Comparison of ENCODE assay signal across 8 cellular contexts in the genomic region with DNA sequence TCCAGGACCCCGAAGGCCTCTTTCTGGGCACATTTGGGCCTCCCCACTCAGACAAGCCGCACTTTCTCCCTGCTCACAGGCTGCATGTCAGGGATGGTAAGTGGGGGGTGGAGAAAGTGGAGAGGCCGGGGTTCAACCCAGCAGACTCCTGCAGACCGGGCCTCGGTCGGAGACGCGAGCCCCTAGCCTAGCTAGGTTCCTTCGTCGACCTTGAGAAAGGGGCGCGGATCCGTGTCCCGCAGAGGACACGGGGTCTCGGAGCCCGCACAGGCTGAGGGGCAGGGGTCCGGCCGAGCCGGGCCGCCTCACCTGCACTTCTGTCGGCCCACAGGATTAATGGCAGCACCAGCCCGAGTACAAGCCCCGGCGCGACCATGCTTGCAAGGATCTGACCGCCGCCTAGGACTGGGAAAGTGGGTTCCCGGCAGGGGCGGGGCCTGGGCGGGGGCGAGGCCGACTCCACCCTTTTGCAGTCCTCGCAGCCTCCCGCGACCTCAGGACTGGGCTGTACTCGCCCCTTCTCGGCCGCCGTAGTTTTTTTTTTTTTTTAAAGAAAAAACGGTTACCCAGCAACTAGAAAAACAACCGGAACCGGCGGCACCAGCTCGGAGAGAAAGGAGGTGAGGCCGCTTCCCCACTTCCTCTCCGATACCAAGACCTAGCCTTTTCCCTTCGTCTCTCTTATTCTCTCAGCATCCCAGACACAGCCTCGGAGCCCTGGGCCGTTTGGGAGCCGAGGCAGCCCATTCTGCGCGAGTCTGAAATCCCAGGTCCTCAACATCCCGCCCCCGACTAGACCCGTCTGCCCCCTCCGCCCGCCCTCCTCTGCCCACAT. TPM values are rescaled to one million over a fixed set of nuclear protein-coding genes. Genes with fewer than 3 reads are reported as not detected.
A peak's percentile ranks its signal among the peaks of the same experiment; 100 is the strongest.
DNase-seq lines count a peak whose midpoint lies in the region; ATAC-seq, FAIRE-seq and TF ChIP-seq lines count a peak whose summit lies in the region.

A gene with protein sequence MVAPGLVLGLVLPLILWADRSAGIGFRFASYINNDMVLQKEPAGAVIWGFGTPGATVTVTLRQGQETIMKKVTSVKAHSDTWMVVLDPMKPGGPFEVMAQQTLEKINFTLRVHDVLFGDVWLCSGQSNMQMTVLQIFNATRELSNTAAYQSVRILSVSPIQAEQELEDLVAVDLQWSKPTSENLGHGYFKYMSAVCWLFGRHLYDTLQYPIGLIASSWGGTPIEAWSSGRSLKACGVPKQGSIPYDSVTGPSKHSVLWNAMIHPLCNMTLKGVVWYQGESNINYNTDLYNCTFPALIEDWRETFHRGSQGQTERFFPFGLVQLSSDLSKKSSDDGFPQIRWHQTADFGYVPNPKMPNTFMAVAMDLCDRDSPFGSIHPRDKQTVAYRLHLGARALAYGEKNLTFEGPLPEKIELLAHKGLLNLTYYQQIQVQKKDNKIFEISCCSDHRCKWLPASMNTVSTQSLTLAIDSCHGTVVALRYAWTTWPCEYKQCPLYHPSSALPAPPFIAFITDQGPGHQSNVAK (minus strand): TSS at position 407 of the 835 bp plus-strand sequence. CDS start 31 bp downstream, at position 376.
A gene (plus strand): TSS at position 572 of the 835 bp plus-strand sequence. CDS start 1,361 bp downstream, outside the sequence.

- no peak within 1 kb of the TSS for H2BK20ac ChIP-seq in H1 (ENCODE audit: low read length)

- no peaks in the 10 kb centered on the region for H3K36me3 ChIP-seq in CD8-positive, alpha-beta T cell (ENCODE audit: insufficient read depth, low read length)
- no peaks in the 10 kb centered on the region; a peak in 1 of 8 replicates for H3K36me3 ChIP-seq in H1 (ENCODE audit: control insufficient read depth in 2 of 4, insufficient read depth in 4 of 4, low read length in 3 of 4)

- no peaks in the 10 kb centered on the region for H3K79me2 ChIP-seq in H1 (ENCODE audit: control insufficient read depth in 1 of 2, insufficient read depth in 2 of 2, low read length in 2 of 2)

- no peaks in the 10 kb centered on the region for H4K20me1 ChIP-seq in H1 (replicated peaks in 1 of 2; ENCODE audit: control insufficient read depth in 1 of 2, insufficient read depth in 2 of 2, low read length in 2 of 2)

- H3K4ac ChIP-seq in H1 (replicated peaks; ENCODE audit: insufficient read length, low read depth, low read length): no peak within 1 kb of the TSS

- H3K4me1 ChIP-seq in CD8-positive, alpha-beta T cell (ENCODE audit: insufficient read depth, low read length): peaks cover 43% of the 10 kb centered on the region
- no peaks in the 10 kb centered on the region; a peak in 1 of 7 replicates for H3K4me1 ChIP-seq in H1 (replicated peaks in 1 of 4; ENCODE audit: control insufficient read depth in 3 of 4, insufficient read depth in 4 of 4, low read length in 3 of 4)

- peak; percentile 77 for ATAC-seq in CD8-positive, alpha-beta T cell
- ATAC-seq in GM19452 (IDR thresholded peaks at IDR 0.05; ENCODE audit: unreplicated experiment): peak; percentile 86
- ATAC-seq in activated CD8-positive, alpha-beta memory T cell treated with anti-CD3 and anti-CD28 coated beads, Interleukin-2, amount 10 ng/mL, durations not matched to agents 7 days and 5 days: peak; percentile 95

- no peak within 1 kb of the TSS for H4K91ac ChIP-seq in H1 (replicated peaks; ENCODE audit: insufficient read length, low read length)

- H3K9ac ChIP-seq in H1 (replicated peaks in 1 of 4; ENCODE audit: extremely low read depth in 1 of 4, low read depth in 3 of 4, low read length in 3 of 4): peak within 1 kb of the TSS; percentile 46 to 80 (median 66)

- CTCF ChIA-PET in CD8-positive, alpha-beta T cell (lab: Charles Lee): interaction anchor here (0.8 to 6.6 kb wide), 7 partner anchors 67 to 164 kb away, joined by 3 to 174 read pairs (median 5); a partner anchor contains a TSS
- CTCF ChIA-PET in activated CD8-positive, alpha-beta memory T cell treated with anti-CD3 and anti-CD28 coated beads, Interleukin-2, amount 10 ng/mL, durations not matched to agents 7 days and 5 days (lab: Charles Lee): interaction anchor here (0.6 to 6.6 kb wide), 13 partner anchors 10 to 258 kb away, joined by 3 to 78 read pairs (median 6); a partner anchor contains a TSS
- CTCF ChIA-PET in H1 (lab: Charles Lee; ENCODE audit: partially characterized antibody): interaction anchor here (0.6 to 3.2 kb wide), 11 partner anchors 10 to 272 kb away, joined by 3 to 20 read pairs (median 4); a partner anchor contains a TSS

- peaks cover 31% of the 10 kb centered on the region for H3K4me1 Mint-ChIP-seq in CD8-positive, alpha-beta T cell (ENCODE audit: low read depth)
- H3K4me1 Mint-ChIP-seq in activated CD8-positive, alpha-beta memory T cell treated with anti-CD3 and anti-CD28 coated beads, Interleukin-2, amount 10 ng/mL, durations not matched to agents 7 days and 5 days: peaks cover 37% of the 10 kb centered on the region

- H3K14ac ChIP-seq in H1 (ENCODE audit: insufficient read length): no peak within 1 kb of the TSS

- FAIRE-seq in H1 (lab: Jason Lieb, UNC): no peak

- no peak within 1 kb of the TSS; the same call in 1 of the 2 replicates for H2AK5ac ChIP-seq in H1 (ENCODE audit: low read depth, low read length)

- intact Hi-C loops in CD8-positive, alpha-beta T cell (cut with DNase I, micrococcal nuclease): loop anchor here (1.0 to 5.0 kb wide), 10 partner anchors 51 to 1539 kb away; a partner anchor contains a TSS

- POLR2A ChIA-PET in CD8-positive, alpha-beta T cell (lab: Charles Lee): interaction anchor here (0.8 to 2.1 kb wide), 7 partner anchors 68 to 164 kb away, joined by 3 to 14 read pairs (median 4); no protein-coding TSS in a partner anchor
- POLR2A ChIA-PET in H1 (lab: Charles Lee; ENCODE audit: partially characterized antibody): interaction anchor here (0.5 to 1.7 kb wide), 17 partner anchors 10 to 192 kb away, joined by 3 to 7 read pairs (median 3); a partner anchor contains a TSS

- peak within 1 kb of the TSS; percentile 62 for H4K5ac ChIP-seq in H1 (ENCODE audit: insufficient read length, low read depth, low read length)

- H2BK12ac ChIP-seq in H1 (ENCODE audit: low read depth, low read length): no peak within 1 kb of the TSS

- H3K27me3 Mint-ChIP-seq in CD8-positive, alpha-beta T cell (ENCODE audit: low read depth): no peaks in the 10 kb centered on the region
- H3K27me3 Mint-ChIP-seq in activated CD8-positive, alpha-beta memory T cell treated with anti-CD3 and anti-CD28 coated beads, Interleukin-2, amount 10 ng/mL, durations not matched to agents 7 days and 5 days: no peaks in the 10 kb centered on the region

- H3K4me2 ChIP-seq in H1 (ENCODE audit: insufficient read depth in 1 of 2, low read depth in 2 of 2, low read length in 2 of 2): peak within 1 kb of the TSS; percentile 90 to 91

- no peak for TF ChIP-seq CTCF in CD8-positive, alpha-beta T cell (IDR thresholded peaks at IDR 0.05)
- TF ChIP-seq CTCF in H1 (IDR thresholded peaks at IDR 0.05; ENCODE audit: control extremely low read depth in 1 of 3, insufficient read depth in 1 of 3, low read depth in 1 of 3, low read length in 3 of 3): no peak

- peak within 1 kb of the TSS; percentile 89 for H3K4me3 Mint-ChIP-seq in CD8-positive, alpha-beta T cell
- peak within 1 kb of the TSS; percentile 84 for H3K4me3 Mint-ChIP-seq in activated CD8-positive, alpha-beta memory T cell treated with anti-CD3 and anti-CD28 coated beads, Interleukin-2, amount 10 ng/mL, durations not matched to agents 7 days and 5 days

- H3K56ac ChIP-seq in H1 (replicated peaks; ENCODE audit: insufficient read length, low read depth, low read length): no peak within 1 kb of the TSS

- peak within 1 kb of the TSS; percentile 93 for H2AFZ ChIP-seq in H1 (ENCODE audit: low read length)

- no peak within 1 kb of the TSS for H3K23ac ChIP-seq in H1 (ENCODE audit: insufficient read length)

- no peaks in the 10 kb centered on the region for H3K36me3 Mint-ChIP-seq in CD8-positive, alpha-beta T cell
- H3K36me3 Mint-ChIP-seq in activated CD8-positive, alpha-beta memory T cell treated with anti-CD3 and anti-CD28 coated beads, Interleukin-2, amount 10 ng/mL, durations not matched to agents 7 days and 5 days: peaks cover 1% of the 10 kb centered on the region

- peak; percentile 65 to 88 (median 78) for DNase-seq in CD8-positive, alpha-beta T cell
- DNase-seq in HK-2 (ENCODE audit: unreplicated experiment) (peak; percentile 85), NOMO-1 treated with DMSO at 0.1 percent for 48 hours (lab: John Stamatoyannopoulos, UW; ENCODE audit: unreplicated experiment) (peak; percentile 93), H1 (ENCODE audit: low read depth in 1 of 2, low spot score in 2 of 2) (peak; percentile 86 to 96), medulla oblongata (ENCODE audit: extremely low spot score) (peak; percentile 87)
- DNase-seq in activated CD8-positive, alpha-beta memory T cell treated with anti-CD3 and anti-CD28 coated beads, Interleukin-2, amount 10 ng/mL, durations not matched to agents 7 days and 5 days: peak; percentile 93
- peak; percentile 80 to 84 (median 82) for DNase-seq in stimulated activated CD4-positive, alpha-beta T cell treated with anti-CD3 and anti-CD28 coated beads, TNF-alpha, amount 100 ng/mL, for 48 hours (ENCODE audit: low read depth in 3 of 3)

- H3K79me1 ChIP-seq in H1 (ENCODE audit: low read depth, low read length): no peaks in the 10 kb centered on the region; the same call in 1 of the 2 replicates

- TF ChIP-seq RAD21 in H1 (IDR thresholded peaks at IDR 0.05 in 1 of 2, conservative IDR thresholded peaks at IDR 0.05 in 1 of 2; ENCODE audit: low read depth in 2 of 2, low read length in 2 of 2): no peak

- H3K27ac ChIP-seq in CD8-positive, alpha-beta T cell (ENCODE audit: low read depth, low read length): peak within 1 kb of the TSS; percentile 77
- H3K27ac ChIP-seq in H1 (ENCODE audit: low read depth, low read length): no peak within 1 kb of the TSS

- peak in 1 of 2 experiments; percentile 80; a peak in 2 of 3 replicates for TF ChIP-seq POLR2A in H1 (IDR thresholded peaks at IDR 0.05; ENCODE audit: control extremely low read depth in 1 of 2, low read depth in 2 of 2, low read length in 2 of 2)

- peak within 1 kb of the TSS; percentile 31; the same call in 1 of the 2 replicates for H4K8ac ChIP-seq in H1 (ENCODE audit: extremely low read depth, insufficient read depth, low read length)

- peak in 1 of 2 experiments; percentile 82; a peak in 1 of 3 replicates for TF ChIP-seq EP300 in H1 (IDR thresholded peaks at IDR 0.05; ENCODE audit: borderline replicate concordance in 1 of 2, low read depth in 2 of 2, low read length in 2 of 2)

- no peaks in the 10 kb centered on the region for H3K9me3 Mint-ChIP-seq in CD8-positive, alpha-beta T cell
- no peaks in the 10 kb centered on the region for H3K9me3 Mint-ChIP-seq in activated CD8-positive, alpha-beta memory T cell treated with anti-CD3 and anti-CD28 coated beads, Interleukin-2, amount 10 ng/mL, durations not matched to agents 7 days and 5 days (ENCODE audit: low read depth)

- 5% methylated on average over 14 of the region's 58 CpGs; no CpG with 5 or more reads in 1 of the 2 experiments for WGBS in H1 (ENCODE audit: extremely low coverage in 1 of 2, insufficient coverage in 1 of 2, insufficient read length in 1 of 2, insufficient replicate concordance in 2 of 2, low coverage in 1 of 2, low lambda C conversion rate in 2 of 2, missing lambda C conversion rate in 1 of 2), 2 experiments

- no peaks in the 10 kb centered on the region for H3K27me3 ChIP-seq in CD8-positive, alpha-beta T cell (ENCODE audit: insufficient read depth, low read length)
- peaks cover 0 to 15% (median 5%) of the 10 kb centered on the region in 4 experiments; a peak in 6 of 7 replicates for H3K27me3 ChIP-seq in H1 (replicated peaks in 1 of 4; ENCODE audit: control insufficient read depth in 3 of 4, extremely low read depth in 1 of 4, insufficient read depth in 3 of 4, low read length in 3 of 4)

- no peak within 1 kb of the TSS for H2BK120ac ChIP-seq in H1 (replicated peaks; ENCODE audit: low read depth, low read length)

- peak within 1 kb of the TSS; percentile 96 for H3K27ac Mint-ChIP-seq in CD8-positive, alpha-beta T cell
- peak within 1 kb of the TSS; percentile 89 for H3K27ac Mint-ChIP-seq in activated CD8-positive, alpha-beta memory T cell treated with anti-CD3 and anti-CD28 coated beads, Interleukin-2, amount 10 ng/mL, durations not matched to agents 7 days and 5 days

- H3K4me3 ChIP-seq in CD8-positive, alpha-beta T cell (ENCODE audit: low read depth, low read length): peak within 1 kb of the TSS; percentile 69
- H3K4me3 ChIP-seq in H1 (ENCODE audit: extremely low read depth in 1 of 4, insufficient read depth in 2 of 4, low read depth in 3 of 4, low read length in 4 of 4): peak within 1 kb of the TSS; percentile 71 to 90 (median 79)

- no peaks in the 10 kb centered on the region for H3K9me3 ChIP-seq in CD8-positive, alpha-beta T cell (ENCODE audit: low read length)
- H3K9me3 ChIP-seq in H1 (ENCODE audit: insufficient read depth in 2 of 2, low read depth in 1 of 2, low read length in 1 of 2): no peaks in the 10 kb centered on the region

- H2BK15ac ChIP-seq in H1 (ENCODE audit: low read length): no peak within 1 kb of the TSS

- H3K18ac ChIP-seq in H1 (ENCODE audit: extremely low read depth, low read length): peak within 1 kb of the TSS; percentile 71; the same call in 1 of the 2 replicates

- H2BK5ac ChIP-seq in H1 (ENCODE audit: low read depth, low read length): no peak within 1 kb of the TSS; the same call in 1 of the 2 replicates

- H3K23me2 ChIP-seq in H1 (ENCODE audit: low read depth, low read length): peaks cover 7% of the 10 kb centered on the region; the same call in 1 of the 2 replicates

RNA-seq across cellular contexts. Expression of the first gene that starts in this region (rescaled TPM):
- total RNA-seq in CD8-positive, alpha-beta T cell: 1 to 10 TPM; 2.4 to 3.2 TPM
- total RNA-seq in activated CD8-positive, alpha-beta memory T cell treated with anti-CD3 and anti-CD28 coated beads, Interleukin-2, amount 10 ng/mL, durations not matched to agents 7 days and 5 days: 1 to 10 TPM; 3.8 to 4.1 TPM
- total RNA-seq in H1 (2021; fragmentation: NEBNext Ultra II Directional; extraction: Animal tissue kit (Norgen Biotek cat#: 25700)): 1.7 and 2.3 TPM in 2 replicates
- 1.9 and 3.7 TPM in 2 replicates for polyA plus RNA-seq in H1 (2011; rRNA removed)
- polyA plus RNA-seq in H1 (2011; cell fraction: cytosol; rRNA removed): 3.5 TPM
- polyA plus RNA-seq in H1 (2011; cell fraction: nucleus; rRNA removed): 4.7 TPM
- polyA plus RNA-seq in H1 (2012, experiment 1 of 2): 1.7 to 3.0 TPM (median 2.9 TPM) in 4 replicates
- polyA plus RNA-seq in H1 (2012, experiment 2 of 2): 0.42 TPM
- 3.6 TPM for polyA plus RNA-seq in H1 (2013, experiment 1 of 2)
- polyA plus RNA-seq in H1 (2013, experiment 2 of 2): 3.7 TPM
- 2.6 and 4.5 TPM in 2 replicates for polyA minus RNA-seq in H1 (2011; rRNA and poly(A)+ RNA removed)
- polyA minus RNA-seq in H1 (2011; cell fraction: cytosol; rRNA and poly(A)+ RNA removed): 0.95 TPM
- polyA minus RNA-seq in H1 (2011; cell fraction: nucleus; rRNA and poly(A)+ RNA removed): 1.4 TPM

RNA-seq across cellular contexts. Expression of the second gene that starts in this region (rescaled TPM):
- total RNA-seq in CD8-positive, alpha-beta T cell: under 1 TPM; 0.22 to 0.68 TPM
- total RNA-seq in activated CD8-positive, alpha-beta memory T cell treated with anti-CD3 and anti-CD28 coated beads, Interleukin-2, amount 10 ng/mL, durations not matched to agents 7 days and 5 days: 1 to 10 TPM; 2.4 to 2.9 TPM
- 4.2 and 5.2 TPM in 2 replicates for total RNA-seq in H1 (2021; fragmentation: NEBNext Ultra II Directional; extraction: Animal tissue kit (Norgen Biotek cat#: 25700))
- 1.8 and 3.7 TPM in 2 replicates for polyA plus RNA-seq in H1 (2011; rRNA removed)
- polyA plus RNA-seq in H1 (2011; cell fraction: cytosol; rRNA removed): 4.8 TPM
- 1.4 TPM for polyA plus RNA-seq in H1 (2011; cell fraction: nucleus; rRNA removed)
- polyA plus RNA-seq in H1 (2012, experiment 1 of 2): 5.5 to 7.6 TPM (median 6.4 TPM) in 4 replicates
- 3.0 TPM for polyA plus RNA-seq in H1 (2012, experiment 2 of 2)
- polyA plus RNA-seq in H1 (2013, experiment 1 of 2): 9.1 TPM
- polyA plus RNA-seq in H1 (2013, experiment 2 of 2): 8.7 TPM
- 1.4 and 2.3 TPM in 2 replicates for polyA minus RNA-seq in H1 (2011; rRNA and poly(A)+ RNA removed)
- 1.5 TPM for polyA minus RNA-seq in H1 (2011; cell fraction: cytosol; rRNA and poly(A)+ RNA removed)
- polyA minus RNA-seq in H1 (2011; cell fraction: nucleus; rRNA and poly(A)+ RNA removed): 4.6 TPM
